In genomic region chr1:101081496-101082282, GRCh38 we compare ENCODE assay signal across 8 cellular contexts. TPM values are rescaled to one million over a fixed set of nuclear protein-coding genes. Genes with fewer than 3 reads are reported as not detected.
DNase-seq lines count a peak whose midpoint lies in the region; ATAC-seq and TF ChIP-seq lines count a peak whose summit lies in the region.

No MANE protein-coding gene starts in this region.

- 87% methylated on average over 8 of the region's 8 CpGs for WGBS in hepatocyte (ENCODE audit: low lambda C conversion rate, missing lambda C conversion rate)

- H3K9me3 ChIP-seq in upper lobe of right lung, result no peaks in the 10 kb centered on the region
- H3K9me3 ChIP-seq in Karpas-422 (ENCODE audit: low read length), result no peaks in the 10 kb centered on the region
- no peaks in the 10 kb centered on the region for H3K9me3 ChIP-seq in hepatocyte (ENCODE audit: low read depth)

- H3K4me2 ChIP-seq in Karpas-422 (ENCODE audit: low read depth, low read length, poor library complexity, severe bottlenecking) (no peak overlapping the region), hepatocyte (no peak overlapping the region)

- no peaks in the 10 kb centered on the region for H3K4me1 ChIP-seq in upper lobe of right lung
- H3K4me1 ChIP-seq in Karpas-422 (ENCODE audit: low read length), result no peaks in the 10 kb centered on the region
- H3K4me1 ChIP-seq in hepatocyte (ENCODE audit: insufficient read depth), result no peaks in the 10 kb centered on the region

- H3K27ac ChIP-seq in cingulate gyrus (ENCODE audit: low read depth, low read length), result peak overlapping the region; percentile 39
- no peak overlapping the region for H3K27ac ChIP-seq in upper lobe of right lung
- H3K27ac ChIP-seq in Karpas-422 (ENCODE audit: low read length), result no peak overlapping the region
- no peak overlapping the region for H3K27ac ChIP-seq in hepatocyte

- no peak overlapping the region for H3K4me3 ChIP-seq in upper lobe of right lung
- no peak overlapping the region for H3K4me3 ChIP-seq in Karpas-422 (ENCODE audit: low read length)
- H3K4me3 ChIP-seq in hepatocyte, result no peak overlapping the region

- H3K9me2 ChIP-seq in Karpas-422 (replicated peaks; ENCODE audit: insufficient read depth, low read length), result no peaks in the 10 kb centered on the region
- no peaks in the 10 kb centered on the region for H3K9me2 ChIP-seq in hepatocyte (replicated peaks; ENCODE audit: insufficient read depth)

- ATAC-seq in upper lobe of right lung (peak; percentile 21), GM18517 (IDR thresholded peaks at IDR 0.05; ENCODE audit: unreplicated experiment) (no peak)

- no peak overlapping the region for H3K9ac ChIP-seq in Karpas-422 (ENCODE audit: low read length)

- H3K27me3 ChIP-seq in upper lobe of right lung (no peaks in the 10 kb centered on the region), Karpas-422 (ENCODE audit: low read length) (no peaks in the 10 kb centered on the region), hepatocyte (no peaks in the 10 kb centered on the region)

- H2AFZ ChIP-seq in Karpas-422 (ENCODE audit: low read length) (no peak overlapping the region), hepatocyte (no peak overlapping the region)

- TF ChIP-seq CTCF in upper lobe of right lung (IDR thresholded peaks at IDR 0.05) (no peak), hepatocyte (IDR thresholded peaks at IDR 0.05; ENCODE audit: poor library complexity) (no peak)

- H4K20me1 ChIP-seq in Karpas-422 (ENCODE audit: insufficient read depth, low read depth, low read length) (no peaks in the 10 kb centered on the region), hepatocyte (ENCODE audit: insufficient read depth, poor library complexity, severe bottlenecking) (no peaks in the 10 kb centered on the region)

- DNase-seq in stimulated activated CD4-positive, alpha-beta T cell treated with anti-CD3 and anti-CD28 coated beads, Interleukin-12 subunit alpha, Interleukin-12 subunit beta, amount 100 ng/mL, for 4 hours, result peak; percentile 12
- no peak for DNase-seq in stimulated activated CD4-positive, alpha-beta T cell treated with anti-CD3 and anti-CD28 coated beads, Interleukin-4, amount 100 ng/mL, for 4 hours
- DNase-seq in UCSD-AML1 (lab: John Stamatoyannopoulos, UW; ENCODE audit: unreplicated experiment), result peak; percentile 13
- no peak for DNase-seq in upper lobe of right lung
- DNase-seq in Karpas-422, result no peak
- no peak for DNase-seq in hepatocyte (ENCODE audit: low spot score)

- no peaks in the 10 kb centered on the region for H3K79me2 ChIP-seq in Karpas-422 (ENCODE audit: low read length)
- H3K79me2 ChIP-seq in hepatocyte, result no peaks in the 10 kb centered on the region

- intact Hi-C loops in upper lobe of right lung (cut with DNase I), result no loop called here

- no peaks in the 10 kb centered on the region for H3K36me3 ChIP-seq in upper lobe of right lung
- H3K36me3 ChIP-seq in Karpas-422 (ENCODE audit: insufficient read depth, low read length), result no peaks in the 10 kb centered on the region
- H3K36me3 ChIP-seq in hepatocyte (replicated peaks; ENCODE audit: insufficient read depth, low read depth), result no peaks in the 10 kb centered on the region

RNA-seq across cellular contexts. Expression of gene DPH5, which starts 56.1 kb away (rescaled TPM):
- 23.8 TPM for total RNA-seq in upper lobe of right lung
- 16.6 and 17.7 TPM in 2 replicates for total RNA-seq in Karpas-422 (2014; rRNA removed; shearing (Covaris generic); ENCODE audit: low replicate concordance)
- 35.7 and 42.4 TPM in 2 replicates for total RNA-seq in hepatocyte
- 12.6 and 19.8 TPM in 2 replicates for polyA plus RNA-seq in hepatocyte

Comparison
In these comparisons a context has a peak if more than half of its experiments do, and no peak if none do; other contexts are left out.
1. DNase-seq: peak in stimulated activated CD4-positive, alpha-beta T cell treated with anti-CD3 and anti-CD28 coated beads, Interleukin-12 subunit alpha, Interleukin-12 subunit beta, amount 100 ng/mL, for 4 hours (single experiment) and UCSD-AML1 (single experiment); none in stimulated activated CD4-positive, alpha-beta T cell treated with anti-CD3 and anti-CD28 coated beads, Interleukin-4, amount 100 ng/mL, for 4 hours (0 of 2), upper lobe of right lung (single experiment), Karpas-422 (single experiment) and hepatocyte (single experiment).